32 cellular contexts compared by ENCODE assay signal in genomic region chr16:7355758-7356157, GRCh38. TPM values are rescaled to one million over a fixed set of nuclear protein-coding genes. Genes with fewer than 3 reads are reported as not detected.
"Had no signal": no experiment of that assay in that cellular context is flagged by ENCODE, and none has a peak within 500 bp of the region (broad histone marks: within the 10 kb centered on the region; RNA-seq: fewer than 3 reads in every experiment).

No MANE protein-coding gene starts in this region.

- FAIRE-seq: astrocyte, bronchial epithelial cell had no signal

- H3K4me1 ChIP-seq: foreskin keratinocyte, gastroesophageal sphincter had no signal

- H3K36me3 ChIP-seq: brain microvascular endothelial cell, esophagus muscularis mucosa, gastroesophageal sphincter, WERI-Rb-1 had no signal

- H3K9me3 ChIP-seq: esophagus muscularis mucosa, gastroesophageal sphincter had no signal

- H3K27ac ChIP-seq: brain microvascular endothelial cell, coronary artery, dorsolateral prefrontal cortex, esophagus muscularis mucosa, foreskin keratinocyte, gastroesophageal sphincter, WERI-Rb-1 had no signal

- H3K4me3 ChIP-seq: coronary artery, dorsolateral prefrontal cortex, esophagus muscularis mucosa, gastroesophageal sphincter had no signal

- H3K27me3 ChIP-seq: brain microvascular endothelial cell, dorsolateral prefrontal cortex, foreskin keratinocyte, gastroesophageal sphincter had no signal

- ATAC-seq: activated CD4-positive, CD25-positive, alpha-beta regulatory T cell treated with anti-CD3 and anti-CD28 coated beads, Interleukin-2, amount 50 U/mL, for 24 hours; activated CD8-positive, alpha-beta T cell treated with anti-CD3 and anti-CD28 coated beads for 36 hours; activated T-cell treated with anti-CD3 and anti-CD28 coated beads, Interleukin-2, amount 50 U/mL, for 4 hours; activated T-helper 17 cell treated with anti-CD3 and anti-CD28 coated beads, Interleukin-2, amount 50 U/mL, for 72 hours; foreskin keratinocyte; gastroesophageal sphincter; T-helper 17 cell had no signal

- DNase-seq: activated B cell treated with CpG ODN at 0.5 μM for 24 hours; activated CD4-positive, alpha-beta T cell treated with anti-CD3 and anti-CD28 coated beads for 48 hours; activated CD4-positive, alpha-beta T cell treated with anti-CD3 and anti-CD28 coated beads, Interleukin-2, amount 50 U/mL, for 1 hour; activated CD4-positive, alpha-beta T cell treated with anti-CD3 and anti-CD28 coated beads, Interleukin-2, amount 50 U/mL, for 48 hours; activated CD8-positive, alpha-beta memory T cell treated with anti-CD3 and anti-CD28 coated beads for 24 hours; activated CD8-positive, alpha-beta T cell treated with anti-CD3 and anti-CD28 coated beads for 36 hours; activated effector memory CD4-positive, alpha-beta T cell treated with Interleukin-2 at 50 U/mL for 16 hours; activated gamma-delta T cell treated with Interleukin-2 at 50 U/mL for 16 hours; activated naive CD4-positive, alpha-beta T cell treated with anti-CD3 and anti-CD28 coated beads, Interleukin-2, amount 50 U/mL, for 16 hours; activated naive CD4-positive, alpha-beta T cell treated with Interleukin-2 at 50 U/mL for 16 hours; activated T-cell treated with anti-CD3 and anti-CD28 coated beads, Interleukin-2, amount 50 U/mL, for 4 hours; amniotic stem cell; anterior cingulate cortex; brain microvascular endothelial cell; cerebellar nuclear complex; dorsolateral prefrontal cortex; effector memory CD4-positive, alpha-beta T cell; endodermal cell; foreskin keratinocyte; T-helper 1 cell; T-helper 17 cell; T1000; WERI-Rb-1 had no signal

RNA-seq across cellular contexts. Expression of gene RBFOX1, which starts 23.1 kb away (rescaled TPM):
- total RNA-seq: activated B cell treated with CpG ODN at 0.5 μM for 24 hours; activated CD8-positive, alpha-beta T cell treated with anti-CD3 and anti-CD28 coated beads for 36 hours; activated T-cell treated with anti-CD3 and anti-CD28 coated beads, Interleukin-2, amount 50 U/mL, for 4 hours; activated T-helper 17 cell treated with anti-CD3 and anti-CD28 coated beads, Interleukin-2, amount 50 U/mL, for 72 hours; bronchial epithelial cell; epithelial cell of proximal tubule; esophagus muscularis mucosa; foreskin keratinocyte; glomerular endothelial cell; T-helper 17 cell had no signal
- polyA plus RNA-seq: foreskin keratinocyte had no signal
